Comparison of ENCODE assay signal across 14 cellular contexts in the genomic region with DNA sequence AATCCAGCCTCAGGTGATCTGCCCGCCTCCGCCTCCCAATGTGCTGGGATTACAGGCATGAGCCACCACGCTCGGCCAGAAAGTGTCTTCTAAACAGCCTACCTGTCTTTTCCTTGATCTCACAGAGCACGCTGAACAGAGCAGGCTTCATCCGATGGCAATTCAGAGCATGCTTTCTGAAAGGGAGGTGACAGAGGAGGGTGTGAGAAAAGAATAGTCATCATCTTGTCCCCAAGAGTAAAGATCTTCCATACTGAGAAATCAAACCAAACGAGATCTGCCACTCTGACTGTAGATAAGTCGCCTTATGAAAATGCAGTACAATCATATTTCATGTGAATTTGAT. TPM values are rescaled to one million over a fixed set of nuclear protein-coding genes. Genes with fewer than 3 reads are reported as not detected.
DNase-seq lines count a peak whose midpoint lies in the region; ATAC-seq and TF ChIP-seq lines count a peak whose summit lies in the region.
"Had no signal": no experiment of that assay in that cellular context is flagged by ENCODE, and none has a peak within 500 bp of the region (broad histone marks: within the 10 kb centered on the region; RNA-seq: fewer than 3 reads in every experiment).

No MANE protein-coding gene starts in this region.

- peaks cover 61 to 66% of the 10 kb centered on the region in 2 donors for H3K4me1 ChIP-seq in naive thymus-derived CD4-positive, alpha-beta T cell (ENCODE audit: control insufficient read depth in 2 of 2, insufficient read depth in 2 of 2, low read length in 2 of 2)
- H3K4me1 ChIP-seq in vagina (peaks cover 14% of the 10 kb centered on the region), mesendoderm (ENCODE audit: control insufficient read depth, low read depth, low read length) (no peaks in the 10 kb centered on the region)

- H3K27ac Mint-ChIP-seq in activated T-cell treated with anti-CD3 and anti-CD28 coated beads, Interleukin-2, amount 50 U/mL, for 72 hours: peak overlapping the region; percentile 97
- H3K27ac Mint-ChIP-seq in naive thymus-derived CD4-positive, alpha-beta T cell: peak overlapping the region; percentile 90 to 99 (median 97)

- peak overlapping the region; percentile 96 for H3K27ac ChIP-seq in naive thymus-derived CD4-positive, alpha-beta T cell (ENCODE audit: low read depth, low read length)
- H3K27ac ChIP-seq in vagina (peak overlapping the region; percentile 56), mesendoderm (ENCODE audit: low read depth, low read length) (no peak overlapping the region)
- H3K27ac ChIP-seq: hepatocyte had no signal

- H3K36me3 ChIP-seq in naive thymus-derived CD4-positive, alpha-beta T cell (ENCODE audit: control insufficient read depth in 2 of 3, insufficient read depth in 3 of 3, low read length in 3 of 3): no peaks in the 10 kb centered on the region
- no peaks in the 10 kb centered on the region for H3K36me3 ChIP-seq in vagina
- H3K36me3 ChIP-seq in mesendoderm (ENCODE audit: control insufficient read depth, insufficient read depth, low read length): no peaks in the 10 kb centered on the region
- H3K36me3 ChIP-seq: left lung had no signal

- peak; percentile 59 for ATAC-seq in activated T-cell treated with anti-CD3 and anti-CD28 coated beads, Interleukin-2, amount 50 U/mL, for 72 hours (replicated peaks in 1 of 2)
- no peak for ATAC-seq in naive thymus-derived CD4-positive, alpha-beta T cell
- ATAC-seq in HG02759 (IDR thresholded peaks at IDR 0.05; ENCODE audit: unreplicated experiment) (no peak), HG03097 (IDR thresholded peaks at IDR 0.05; ENCODE audit: low FRiP score, unreplicated experiment) (no peak)
- ATAC-seq: left lung had no signal

- H3K36me3 Mint-ChIP-seq in activated T-cell treated with anti-CD3 and anti-CD28 coated beads, Interleukin-2, amount 50 U/mL, for 72 hours (ENCODE audit: insufficient read depth in 2 of 2): peaks cover 9 to 14% of the 10 kb centered on the region in 2 donors
- H3K36me3 Mint-ChIP-seq in naive thymus-derived CD4-positive, alpha-beta T cell: peaks cover 0 to 41% (median 7%) of the 10 kb centered on the region in 5 donors

- H3K9ac ChIP-seq in mesendoderm (ENCODE audit: low read length): no peak overlapping the region

- no peaks in the 10 kb centered on the region for H3K79me1 ChIP-seq in mesendoderm (ENCODE audit: low read length)

- no peak overlapping the region for H2BK5ac ChIP-seq in mesendoderm (ENCODE audit: low read length)

- no peak overlapping the region for H4K5ac ChIP-seq in mesendoderm (ENCODE audit: low read length)

- peak overlapping the region; percentile 73 to 86 for H3K4me3 Mint-ChIP-seq in activated T-cell treated with anti-CD3 and anti-CD28 coated beads, Interleukin-2, amount 50 U/mL, for 72 hours
- peak overlapping the region; percentile 61 to 85 (median 78) for H3K4me3 Mint-ChIP-seq in naive thymus-derived CD4-positive, alpha-beta T cell

- intact Hi-C loops in naive thymus-derived CD4-positive, alpha-beta T cell (cut with micrococcal nuclease): loop anchor here (2.0 to 5.0 kb wide), 5 partner anchors 36 to 178 kb away; partner anchors contain the start of genes ATP13A1 (in 1 of the 2) and CILP2 (in 1 of the 2)
- intact Hi-C loops in vagina (cut with DNase I): no loop called here

- TF ChIP-seq CTCF in vagina (IDR thresholded peaks at IDR 0.05): no peak

- WGBS in mesendoderm (ENCODE audit: extremely low coverage, insufficient coverage, low lambda C conversion rate): no CpG with 5 or more reads among the region's 8 CpGs

- H3K56ac ChIP-seq in mesendoderm (ENCODE audit: low read length): no peak overlapping the region

- no peak for TF ChIP-seq POLR2A in vagina (IDR thresholded peaks at IDR 0.05)

- no peak overlapping the region for H2AK5ac ChIP-seq in mesendoderm (ENCODE audit: low read length)

- H2BK120ac ChIP-seq in mesendoderm (ENCODE audit: low read depth, low read length): no peak overlapping the region

- no peak overlapping the region for H4K8ac ChIP-seq in mesendoderm (ENCODE audit: low read depth, low read length)

- CTCF ChIA-PET in naive thymus-derived CD4-positive, alpha-beta T cell (lab: Charles Lee): interaction anchor here (0.7 kb wide), 1 partner anchor 1298 kb away, joined by 3 read pairs; no protein-coding TSS in a partner anchor

- no peaks in the 10 kb centered on the region for H3K27me3 Mint-ChIP-seq in activated T-cell treated with anti-CD3 and anti-CD28 coated beads, Interleukin-2, amount 50 U/mL, for 72 hours (ENCODE audit: low read depth)
- H3K27me3 Mint-ChIP-seq in naive thymus-derived CD4-positive, alpha-beta T cell: no peaks in the 10 kb centered on the region

- no peak overlapping the region for H3K18ac ChIP-seq in mesendoderm (ENCODE audit: low read length)

- H3K4ac ChIP-seq in mesendoderm (ENCODE audit: low read depth, low read length): no peak overlapping the region

- H2BK15ac ChIP-seq in mesendoderm (replicated peaks; ENCODE audit: low read depth): no peak overlapping the region

- POLR2A ChIA-PET in naive thymus-derived CD4-positive, alpha-beta T cell (lab: Charles Lee): interaction anchor here (0.6 to 4.3 kb wide), 12 partner anchors 11 to 69 kb away, joined by 3 to 44 read pairs (median 6); partner anchors contain the start of genes GMIP, PBX4 and ZNF101

- H3K4me2 ChIP-seq in mesendoderm (ENCODE audit: low read length): no peak overlapping the region
- H3K4me2 ChIP-seq: hepatocyte had no signal

- no peak overlapping the region for H3K23ac ChIP-seq in mesendoderm (ENCODE audit: low read length)

- peaks cover 90% of the 10 kb centered on the region for H3K4me1 Mint-ChIP-seq in activated T-cell treated with anti-CD3 and anti-CD28 coated beads, Interleukin-2, amount 50 U/mL, for 72 hours (ENCODE audit: low read depth)
- peaks cover 35 to 81% (median 71%) of the 10 kb centered on the region in 7 donors for H3K4me1 Mint-ChIP-seq in naive thymus-derived CD4-positive, alpha-beta T cell

- DNase-seq in stimulated activated CD4-positive, alpha-beta T cell treated with anti-CD3 and anti-CD28 coated beads, Interleukin-15, amount 100 ng/mL, for 24 hours: peak; percentile 50
- no peak for DNase-seq in stimulated activated CD4-positive, alpha-beta T cell treated with anti-CD3 and anti-CD28 coated beads, Interleukin-4, amount 100 ng/mL, for 1 hour
- peak; percentile 60 to 62 for DNase-seq in activated T-cell treated with anti-CD3 and anti-CD28 coated beads, Interleukin-2, amount 50 U/mL, for 72 hours
- peak in 1 of 9 donors; percentile 47 for DNase-seq in naive thymus-derived CD4-positive, alpha-beta T cell
- DNase-seq in vagina (ENCODE audit: extremely low spot score in 2 of 2) (no peak), mesendoderm (no peak)
- DNase-seq: erythroblast, Kasumi-1, NCI-H146, NCI-H524 treated with DMSO at 0.1 percent for 48 hours had no signal

- no peaks in the 10 kb centered on the region for H3K79me2 ChIP-seq in mesendoderm (ENCODE audit: control insufficient read depth, insufficient read depth, low read length)
- H3K79me2 ChIP-seq: hepatocyte had no signal

- H3K9me3 ChIP-seq in naive thymus-derived CD4-positive, alpha-beta T cell (ENCODE audit: control insufficient read depth in 2 of 3, low read length in 3 of 3): no peaks in the 10 kb centered on the region
- no peaks in the 10 kb centered on the region for H3K9me3 ChIP-seq in vagina
- H3K9me3 ChIP-seq: left lung had no signal

- no peaks in the 10 kb centered on the region for H3K27me3 ChIP-seq in naive thymus-derived CD4-positive, alpha-beta T cell (ENCODE audit: control insufficient read depth in 2 of 2, insufficient read depth in 2 of 2, low read length in 2 of 2)
- no peaks in the 10 kb centered on the region for H3K27me3 ChIP-seq in vagina
- H3K27me3 ChIP-seq in mesendoderm (ENCODE audit: insufficient read depth, low read length, poor library complexity): no peaks in the 10 kb centered on the region
- H3K27me3 ChIP-seq: hepatocyte, left lung had no signal

- H3K9me3 Mint-ChIP-seq in activated T-cell treated with anti-CD3 and anti-CD28 coated beads, Interleukin-2, amount 50 U/mL, for 72 hours: peaks cover 3 to 5% of the 10 kb centered on the region in 2 donors
- H3K9me3 Mint-ChIP-seq in naive thymus-derived CD4-positive, alpha-beta T cell: peaks cover 0 to 6% (median 0%) of the 10 kb centered on the region in 11 donors

- H3K4me3 ChIP-seq in naive thymus-derived CD4-positive, alpha-beta T cell (ENCODE audit: low read length): peak overlapping the region; percentile 3
- H3K4me3 ChIP-seq in vagina (no peak overlapping the region), mesendoderm (ENCODE audit: low read length) (no peak overlapping the region)
- H3K4me3 ChIP-seq: hepatocyte, left lung had no signal

RNA-seq across cellular contexts. Expression of gene PBX4, which starts 19.3 kb away (rescaled TPM):
- total RNA-seq in activated T-cell treated with anti-CD3 and anti-CD28 coated beads, Interleukin-2, amount 50 U/mL, for 72 hours: 10 to 100 TPM; 28.3 to 56.8 TPM
- total RNA-seq in naive thymus-derived CD4-positive, alpha-beta T cell: 10 to 100 TPM; 22.6 to 42.7 (median 42.0) TPM
- polyA plus RNA-seq in naive thymus-derived CD4-positive, alpha-beta T cell: 1 to 10 TPM; 3.8 to 9.2 TPM
- 5.2 TPM for total RNA-seq in vagina
- 1.0 TPM for polyA plus RNA-seq in mesendoderm (2013, experiment 1 of 2)
- polyA plus RNA-seq in mesendoderm (2013, experiment 2 of 2): 1.2 TPM

RNA-seq across cellular contexts. Expression of gene LPAR2, which starts 28.9 kb away (rescaled TPM):
- total RNA-seq in activated T-cell treated with anti-CD3 and anti-CD28 coated beads, Interleukin-2, amount 50 U/mL, for 72 hours: 10 to 100 TPM; 72.8 to 82.2 TPM
- total RNA-seq in naive thymus-derived CD4-positive, alpha-beta T cell: 10 to 100 TPM; 64.4 to 91.7 (median 75.0) TPM
- 10 to 100 TPM; 16.5 to 43.2 TPM for polyA plus RNA-seq in naive thymus-derived CD4-positive, alpha-beta T cell
- total RNA-seq in vagina: 15.2 TPM
- polyA plus RNA-seq in mesendoderm (2013, experiment 1 of 2): 47.8 TPM
- 47.7 TPM for polyA plus RNA-seq in mesendoderm (2013, experiment 2 of 2)

RNA-seq across cellular contexts. Expression of gene GMIP, which starts 44.3 kb away (rescaled TPM):
- 10 to 100 TPM; 96.4 to 99.8 TPM for total RNA-seq in activated T-cell treated with anti-CD3 and anti-CD28 coated beads, Interleukin-2, amount 50 U/mL, for 72 hours
- 100 to 1,000 TPM in 3 of 5 experiments, 10 to 100 TPM in 2; 97.2 to 141 (median 109) TPM for total RNA-seq in naive thymus-derived CD4-positive, alpha-beta T cell
- polyA plus RNA-seq in naive thymus-derived CD4-positive, alpha-beta T cell: 10 to 100 TPM; 32.9 to 68.6 TPM
- 12.3 TPM for total RNA-seq in vagina
- 10.4 TPM for polyA plus RNA-seq in mesendoderm (2013, experiment 1 of 2)
- 10.4 TPM for polyA plus RNA-seq in mesendoderm (2013, experiment 2 of 2)

Comparison
In these comparisons a context has a peak if more than half of its experiments do, and no peak if none do; other contexts are left out.
1. DNase-seq: peak in stimulated activated CD4-positive, alpha-beta T cell treated with anti-CD3 and anti-CD28 coated beads, Interleukin-15, amount 100 ng/mL, for 24 hours (single experiment) and activated T-cell treated with anti-CD3 and anti-CD28 coated beads, Interleukin-2, amount 50 U/mL, for 72 hours (2 of 2); none in stimulated activated CD4-positive, alpha-beta T cell treated with anti-CD3 and anti-CD28 coated beads, Interleukin-4, amount 100 ng/mL, for 1 hour (single experiment), vagina (0 of 2) and mesendoderm (single experiment).
2. ATAC-seq: peak in activated T-cell treated with anti-CD3 and anti-CD28 coated beads, Interleukin-2, amount 50 U/mL, for 72 hours (2 of 2); none in naive thymus-derived CD4-positive, alpha-beta T cell (single experiment), HG02759 (single experiment) and HG03097 (single experiment).